Comparison of ENCODE assay signal across 1 cellular context in the genomic region with DNA sequence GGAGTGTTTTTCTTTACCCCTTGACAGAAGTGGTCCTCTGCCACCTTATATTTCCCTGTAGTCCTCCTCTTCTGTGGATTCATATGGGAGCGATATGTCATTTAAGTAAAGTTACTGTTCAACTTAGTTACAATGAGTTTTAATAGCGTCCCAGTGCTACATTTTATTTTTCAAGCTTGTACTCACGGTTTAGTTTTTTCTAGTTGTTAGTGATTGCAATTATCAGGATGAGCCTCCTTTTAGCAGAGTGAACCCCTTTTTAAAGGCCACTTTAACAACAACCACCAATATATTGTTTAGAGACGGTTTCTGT.
TF ChIP-seq lines count a peak whose summit lies in the region.

No MANE protein-coding gene starts in this region.

TF ChIP-seq in WTC11, 78 proteins besides CTCF, POLR2A, EP300 and RAD21 (continued from another document):
- TF ChIP-seq, protein P1, sequence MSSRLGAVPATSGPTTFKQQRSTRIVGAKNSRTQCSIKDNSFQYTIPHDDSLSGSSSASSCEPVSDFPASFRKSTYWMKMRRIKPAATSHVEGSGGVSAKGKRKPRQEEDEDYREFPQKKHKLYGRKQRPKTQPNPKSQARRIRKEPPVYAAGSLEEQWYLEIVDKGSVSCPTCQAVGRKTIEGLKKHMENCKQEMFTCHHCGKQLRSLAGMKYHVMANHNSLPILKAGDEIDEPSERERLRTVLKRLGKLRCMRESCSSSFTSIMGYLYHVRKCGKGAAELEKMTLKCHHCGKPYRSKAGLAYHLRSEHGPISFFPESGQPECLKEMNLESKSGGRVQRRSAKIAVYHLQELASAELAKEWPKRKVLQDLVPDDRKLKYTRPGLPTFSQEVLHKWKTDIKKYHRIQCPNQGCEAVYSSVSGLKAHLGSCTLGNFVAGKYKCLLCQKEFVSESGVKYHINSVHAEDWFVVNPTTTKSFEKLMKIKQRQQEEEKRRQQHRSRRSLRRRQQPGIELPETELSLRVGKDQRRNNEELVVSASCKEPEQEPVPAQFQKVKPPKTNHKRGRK (CRISPR knock-in tag; IDR thresholded peaks at IDR 0.05; ENCODE audit: borderline replicate concordance): no peak
- no peak for TF ChIP-seq GABPB1 (CRISPR knock-in tag; IDR thresholded peaks at IDR 0.05)
TF ChIP-seq in WTC11: peak in this region for 0.
